Comparison of ENCODE assay signal across 1 cellular context in genomic region chr17:1573932-1574696, GRCh38.
A peak's percentile ranks its signal among the peaks of the same experiment; 100 is the strongest.
TF ChIP-seq lines count a peak whose summit lies in the region.

No MANE protein-coding gene starts in this region.

TF ChIP-seq in HepG2, 621 proteins besides CTCF, POLR2A, EP300 and RAD21 (continued from another document and continues in another):
- TF ChIP-seq, protein P1, sequence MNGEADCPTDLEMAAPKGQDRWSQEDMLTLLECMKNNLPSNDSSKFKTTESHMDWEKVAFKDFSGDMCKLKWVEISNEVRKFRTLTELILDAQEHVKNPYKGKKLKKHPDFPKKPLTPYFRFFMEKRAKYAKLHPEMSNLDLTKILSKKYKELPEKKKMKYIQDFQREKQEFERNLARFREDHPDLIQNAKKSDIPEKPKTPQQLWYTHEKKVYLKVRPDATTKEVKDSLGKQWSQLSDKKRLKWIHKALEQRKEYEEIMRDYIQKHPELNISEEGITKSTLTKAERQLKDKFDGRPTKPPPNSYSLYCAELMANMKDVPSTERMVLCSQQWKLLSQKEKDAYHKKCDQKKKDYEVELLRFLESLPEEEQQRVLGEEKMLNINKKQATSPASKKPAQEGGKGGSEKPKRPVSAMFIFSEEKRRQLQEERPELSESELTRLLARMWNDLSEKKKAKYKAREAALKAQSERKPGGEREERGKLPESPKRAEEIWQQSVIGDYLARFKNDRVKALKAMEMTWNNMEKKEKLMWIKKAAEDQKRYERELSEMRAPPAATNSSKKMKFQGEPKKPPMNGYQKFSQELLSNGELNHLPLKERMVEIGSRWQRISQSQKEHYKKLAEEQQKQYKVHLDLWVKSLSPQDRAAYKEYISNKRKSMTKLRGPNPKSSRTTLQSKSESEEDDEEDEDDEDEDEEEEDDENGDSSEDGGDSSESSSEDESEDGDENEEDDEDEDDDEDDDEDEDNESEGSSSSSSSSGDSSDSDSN (CRISPR knock-in tag; IDR thresholded peaks at IDR 0.05) = peak; percentile 43; the same call in 1 of the 2 replicates
- TF ChIP-seq ZNF263 (CRISPR knock-in tag; IDR thresholded peaks at IDR 0.05) (no peak), NFYB (CRISPR knock-in tag; IDR thresholded peaks at IDR 0.05) (no peak), ZNF768 (CRISPR knock-in tag; IDR thresholded peaks at IDR 0.05) (peak; percentile 42; the same call in 1 of the 2 replicates), ZNF234 (CRISPR knock-in tag; conservative IDR thresholded peaks at IDR 0.05) (no peak), PAF1 (CRISPR knock-in tag; IDR thresholded peaks at IDR 0.05) (no peak), CBFB (CRISPR knock-in tag; IDR thresholded peaks at IDR 0.05) (0 out of 2 replicates have a peak, but pooled peaks have one; percentile 33), YY1 (IDR thresholded peaks at IDR 0.05; ENCODE audit: insufficient read depth, insufficient replicate concordance, low read depth, low read length) (peak; percentile 72), LCORL (IDR thresholded peaks at IDR 0.05) (no peak), LCORL (CRISPR knock-in tag; IDR thresholded peaks at IDR 0.05) (no peak; the same call in 1 of the 2 replicates), KDM5B (CRISPR knock-in tag; IDR thresholded peaks at IDR 0.05; ENCODE audit: borderline replicate concordance) (peak; percentile 64; the same call in 1 of the 2 replicates), POLR2AphosphoS2 (IDR thresholded peaks at IDR 0.05; ENCODE audit: low read depth, low read length) (no peak), PHF5A (CRISPR knock-in tag; IDR thresholded peaks at IDR 0.05; ENCODE audit: low read depth, unreplicated experiment) (no peak), ETV6 (CRISPR knock-in tag; conservative IDR thresholded peaks at IDR 0.05) (no peak), FOXP1 (IDR thresholded peaks at IDR 0.05) (no peak), FOXP1 (CRISPR knock-in tag; IDR thresholded peaks at IDR 0.05) (no peak), FOXJ3 (CRISPR knock-in tag; IDR thresholded peaks at IDR 0.05; ENCODE audit: borderline replicate concordance) (no peak), GPBP1L1 (CRISPR knock-in tag; IDR thresholded peaks at IDR 0.05) (no peak), ZBTB44 (CRISPR knock-in tag; IDR thresholded peaks at IDR 0.05) (no peak), ZFP90 (CRISPR knock-in tag; IDR thresholded peaks at IDR 0.05; ENCODE audit: borderline replicate concordance) (0 out of 2 replicates have a peak, but pooled peaks have one; percentile 21), ZNF878 (CRISPR knock-in tag; IDR thresholded peaks at IDR 0.05) (no peak), ZKSCAN8 (CRISPR knock-in tag; IDR thresholded peaks at IDR 0.05; ENCODE audit: borderline replicate concordance) (peak; percentile 27; the same call in 1 of the 2 replicates), ZNF33B (CRISPR knock-in tag; IDR thresholded peaks at IDR 0.05) (no peak), ZNF740 (CRISPR knock-in tag; IDR thresholded peaks at IDR 0.05) (no peak), ZNF570 (CRISPR knock-in tag; IDR thresholded peaks at IDR 0.05; ENCODE audit: borderline replicate concordance) (no peak), ZUFSP (CRISPR knock-in tag; IDR thresholded peaks at IDR 0.05; ENCODE audit: borderline replicate concordance) (no peak), NFKBIZ (CRISPR knock-in tag; IDR thresholded peaks at IDR 0.05) (no peak), ZNF687 (CRISPR knock-in tag; IDR thresholded peaks at IDR 0.05) (peak; percentile 86), SKI (IDR thresholded peaks at IDR 0.05; ENCODE audit: partially characterized antibody) (no peak), ZNF235 (CRISPR knock-in tag; IDR thresholded peaks at IDR 0.05; ENCODE audit: borderline replicate concordance) (no peak), LBX2 (CRISPR knock-in tag; IDR thresholded peaks at IDR 0.05; ENCODE audit: borderline replicate concordance) (no peak), ZNF510 (CRISPR knock-in tag; IDR thresholded peaks at IDR 0.05; ENCODE audit: low read depth) (no peak), ZC3H13 (CRISPR knock-in tag; IDR thresholded peaks at IDR 0.05) (no peak), JARID2 (CRISPR knock-in tag; IDR thresholded peaks at IDR 0.05; ENCODE audit: insufficient replicate concordance) (no peak), CREB3 (CRISPR knock-in tag; IDR thresholded peaks at IDR 0.05) (no peak), ZNF879 (CRISPR knock-in tag; IDR thresholded peaks at IDR 0.05) (no peak), HMGA1 (CRISPR knock-in tag; conservative IDR thresholded peaks at IDR 0.05) (no peak), PITX1 (CRISPR knock-in tag; IDR thresholded peaks at IDR 0.05) (0 out of 2 replicates have a peak, but pooled peaks have one; percentile 18), ZNF383 (CRISPR knock-in tag; IDR thresholded peaks at IDR 0.05; ENCODE audit: borderline replicate concordance) (no peak)
- TF ChIP-seq, protein P2, sequence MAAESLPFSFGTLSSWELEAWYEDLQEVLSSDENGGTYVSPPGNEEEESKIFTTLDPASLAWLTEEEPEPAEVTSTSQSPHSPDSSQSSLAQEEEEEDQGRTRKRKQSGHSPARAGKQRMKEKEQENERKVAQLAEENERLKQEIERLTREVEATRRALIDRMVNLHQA (CRISPR knock-in tag; IDR thresholded peaks at IDR 0.05) = no peak
- TF ChIP-seq, protein P3, sequence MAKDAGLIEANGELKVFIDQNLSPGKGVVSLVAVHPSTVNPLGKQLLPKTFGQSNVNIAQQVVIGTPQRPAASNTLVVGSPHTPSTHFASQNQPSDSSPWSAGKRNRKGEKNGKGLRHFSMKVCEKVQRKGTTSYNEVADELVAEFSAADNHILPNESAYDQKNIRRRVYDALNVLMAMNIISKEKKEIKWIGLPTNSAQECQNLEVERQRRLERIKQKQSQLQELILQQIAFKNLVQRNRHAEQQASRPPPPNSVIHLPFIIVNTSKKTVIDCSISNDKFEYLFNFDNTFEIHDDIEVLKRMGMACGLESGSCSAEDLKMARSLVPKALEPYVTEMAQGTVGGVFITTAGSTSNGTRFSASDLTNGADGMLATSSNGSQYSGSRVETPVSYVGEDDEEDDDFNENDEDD (CRISPR knock-in tag; IDR thresholded peaks at IDR 0.05; ENCODE audit: borderline replicate concordance) = no peak
- TF ChIP-seq, protein P4, sequence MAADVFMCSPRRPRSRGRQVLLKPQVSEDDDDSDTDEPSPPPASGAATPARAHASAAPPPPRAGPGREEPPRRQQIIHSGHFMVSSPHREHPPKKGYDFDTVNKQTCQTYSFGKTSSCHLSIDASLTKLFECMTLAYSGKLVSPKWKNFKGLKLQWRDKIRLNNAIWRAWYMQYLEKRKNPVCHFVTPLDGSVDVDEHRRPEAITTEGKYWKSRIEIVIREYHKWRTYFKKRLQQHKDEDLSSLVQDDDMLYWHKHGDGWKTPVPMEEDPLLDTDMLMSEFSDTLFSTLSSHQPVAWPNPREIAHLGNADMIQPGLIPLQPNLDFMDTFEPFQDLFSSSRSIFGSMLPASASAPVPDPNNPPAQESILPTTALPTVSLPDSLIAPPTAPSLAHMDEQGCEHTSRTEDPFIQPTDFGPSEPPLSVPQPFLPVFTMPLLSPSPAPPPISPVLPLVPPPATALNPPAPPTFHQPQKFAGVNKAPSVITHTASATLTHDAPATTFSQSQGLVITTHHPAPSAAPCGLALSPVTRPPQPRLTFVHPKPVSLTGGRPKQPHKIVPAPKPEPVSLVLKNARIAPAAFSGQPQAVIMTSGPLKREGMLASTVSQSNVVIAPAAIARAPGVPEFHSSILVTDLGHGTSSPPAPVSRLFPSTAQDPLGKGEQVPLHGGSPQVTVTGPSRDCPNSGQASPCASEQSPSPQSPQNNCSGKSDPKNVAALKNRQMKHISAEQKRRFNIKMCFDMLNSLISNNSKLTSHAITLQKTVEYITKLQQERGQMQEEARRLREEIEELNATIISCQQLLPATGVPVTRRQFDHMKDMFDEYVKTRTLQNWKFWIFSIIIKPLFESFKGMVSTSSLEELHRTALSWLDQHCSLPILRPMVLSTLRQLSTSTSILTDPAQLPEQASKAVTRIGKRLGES (CRISPR knock-in tag; IDR thresholded peaks at IDR 0.05; ENCODE audit: borderline replicate concordance) = no peak
- TF ChIP-seq, protein P5, sequence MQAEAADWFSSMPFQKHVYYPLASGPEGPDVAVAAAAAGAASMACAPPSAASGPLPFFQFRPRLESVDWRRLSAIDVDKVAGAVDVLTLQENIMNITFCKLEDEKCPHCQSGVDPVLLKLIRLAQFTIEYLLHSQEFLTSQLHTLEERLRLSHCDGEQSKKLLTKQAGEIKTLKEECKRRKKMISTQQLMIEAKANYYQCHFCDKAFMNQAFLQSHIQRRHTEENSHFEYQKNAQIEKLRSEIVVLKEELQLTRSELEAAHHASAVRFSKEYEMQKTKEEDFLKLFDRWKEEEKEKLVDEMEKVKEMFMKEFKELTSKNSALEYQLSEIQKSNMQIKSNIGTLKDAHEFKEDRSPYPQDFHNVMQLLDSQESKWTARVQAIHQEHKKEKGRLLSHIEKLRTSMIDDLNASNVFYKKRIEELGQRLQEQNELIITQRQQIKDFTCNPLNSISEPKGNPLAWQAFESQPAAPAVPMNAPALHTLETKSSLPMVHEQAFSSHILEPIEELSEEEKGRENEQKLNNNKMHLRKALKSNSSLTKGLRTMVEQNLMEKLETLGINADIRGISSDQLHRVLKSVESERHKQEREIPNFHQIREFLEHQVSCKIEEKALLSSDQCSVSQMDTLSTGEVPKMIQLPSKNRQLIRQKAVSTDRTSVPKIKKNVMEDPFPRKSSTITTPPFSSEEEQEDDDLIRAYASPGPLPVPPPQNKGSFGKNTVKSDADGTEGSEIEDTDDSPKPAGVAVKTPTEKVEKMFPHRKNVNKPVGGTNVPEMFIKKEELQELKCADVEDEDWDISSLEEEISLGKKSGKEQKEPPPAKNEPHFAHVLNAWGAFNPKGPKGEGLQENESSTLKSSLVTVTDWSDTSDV (CRISPR knock-in tag; IDR thresholded peaks at IDR 0.05) = no peak
